Comparison of ENCODE assay signal across 10 cellular contexts in the genomic region with DNA sequence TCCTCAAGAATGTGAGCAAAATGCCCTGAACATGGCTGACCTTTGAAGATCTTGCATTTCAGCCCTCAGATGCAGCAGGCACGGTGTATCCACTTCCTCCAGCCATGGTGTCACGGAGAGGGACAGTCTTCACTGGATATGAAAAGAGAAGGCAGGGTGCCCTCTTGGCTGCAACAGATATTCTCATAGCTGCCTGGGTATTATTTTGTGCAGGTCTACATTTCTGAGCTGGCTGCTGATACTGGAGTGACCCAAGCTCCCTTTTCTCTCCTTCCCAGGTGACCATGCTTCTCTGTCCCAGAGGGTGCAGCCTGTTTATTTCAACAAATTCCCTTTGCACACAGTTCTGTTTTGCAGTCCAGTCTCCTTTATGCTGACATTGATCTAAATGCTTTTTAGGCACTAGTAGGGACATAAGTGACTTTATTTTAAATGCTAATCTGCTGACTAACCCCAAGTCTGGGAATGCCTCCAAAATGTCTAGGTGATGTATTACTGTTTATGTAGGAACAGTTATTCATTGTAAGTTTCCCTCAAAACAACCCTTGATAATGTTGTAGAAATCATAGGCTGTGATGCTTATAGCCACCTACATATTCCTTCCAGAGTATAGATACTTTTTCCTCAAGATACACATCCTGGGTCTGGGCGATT. TPM values are rescaled to one million over a fixed set of nuclear protein-coding genes. Genes with fewer than 3 reads are reported as not detected.
DNase-seq lines count a peak whose midpoint lies in the region; ATAC-seq and TF ChIP-seq lines count a peak whose summit lies in the region.
"Had no signal": no experiment of that assay in that cellular context is flagged by ENCODE, and none has a peak within 500 bp of the region (broad histone marks: within the 10 kb centered on the region; RNA-seq: fewer than 3 reads in every experiment).

No MANE protein-coding gene starts in this region.

- H3K9me3 ChIP-seq in mucosa of descending colon = no peaks in the 10 kb centered on the region

- DNase-seq in EL (peak; percentile 93), foreskin fibroblast (peak; percentile 83 to 91), sciatic nerve (ENCODE audit: low spot score) (no peak), mucosa of descending colon (no peak), SKM-1 (lab: John Stamatoyannopoulos, UW; ENCODE audit: unreplicated experiment) (no peak), LoVo (ENCODE audit: low spot score) (no peak)
- DNase-seq: activated CD4-positive, alpha-beta T cell treated with anti-CD3 and anti-CD28 coated beads, Interleukin-2, amount 50 U/mL, for 1 hour; NCI-H69 had no signal

- intact Hi-C loops in sciatic nerve (cut with DNase I) (no loop called here), mucosa of descending colon (cut with DNase I, micrococcal nuclease) (no loop called here)

- H3K4me1 ChIP-seq in mucosa of descending colon (ENCODE audit: low read depth) = no peaks in the 10 kb centered on the region

- no peaks in the 10 kb centered on the region for H3K36me3 ChIP-seq in mucosa of descending colon (ENCODE audit: low read depth)

- TF ChIP-seq CTCF in foreskin fibroblast (IDR thresholded peaks at IDR 0.05; ENCODE audit: low read depth, low read length) = no peak
- TF ChIP-seq CTCF in mucosa of descending colon (IDR thresholded peaks at IDR 0.05) = no peak

- ATAC-seq in SK-N-SH treated with all-trans-retinoic acid at 6 μM for 48 hours (peak; percentile 72), sciatic nerve (peak; percentile 26), mucosa of descending colon (no peak), GM18511 (IDR thresholded peaks at IDR 0.05; ENCODE audit: unreplicated experiment) (no peak)

- H3K4me3 ChIP-seq in foreskin fibroblast (ENCODE audit: low read depth in 1 of 2, low read length in 2 of 2) = peak overlapping the region; percentile 4 to 18
- H3K4me3 ChIP-seq in mucosa of descending colon = no peak overlapping the region

TF ChIP-seq in SK-N-SH treated with all-trans-retinoic acid at 6 μM for 48 hours, 23 proteins besides CTCF, POLR2A, EP300 and RAD21:
- TF ChIP-seq, protein P1, sequence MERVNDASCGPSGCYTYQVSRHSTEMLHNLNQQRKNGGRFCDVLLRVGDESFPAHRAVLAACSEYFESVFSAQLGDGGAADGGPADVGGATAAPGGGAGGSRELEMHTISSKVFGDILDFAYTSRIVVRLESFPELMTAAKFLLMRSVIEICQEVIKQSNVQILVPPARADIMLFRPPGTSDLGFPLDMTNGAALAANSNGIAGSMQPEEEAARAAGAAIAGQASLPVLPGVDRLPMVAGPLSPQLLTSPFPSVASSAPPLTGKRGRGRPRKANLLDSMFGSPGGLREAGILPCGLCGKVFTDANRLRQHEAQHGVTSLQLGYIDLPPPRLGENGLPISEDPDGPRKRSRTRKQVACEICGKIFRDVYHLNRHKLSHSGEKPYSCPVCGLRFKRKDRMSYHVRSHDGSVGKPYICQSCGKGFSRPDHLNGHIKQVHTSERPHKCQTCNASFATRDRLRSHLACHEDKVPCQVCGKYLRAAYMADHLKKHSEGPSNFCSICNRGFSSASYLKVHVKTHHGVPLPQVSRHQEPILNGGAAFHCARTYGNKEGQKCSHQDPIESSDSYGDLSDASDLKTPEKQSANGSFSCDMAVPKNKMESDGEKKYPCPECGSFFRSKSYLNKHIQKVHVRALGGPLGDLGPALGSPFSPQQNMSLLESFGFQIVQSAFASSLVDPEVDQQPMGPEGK (CRISPR knock-in tag; IDR thresholded peaks at IDR 0.05; ENCODE audit: borderline replicate concordance) = peak; percentile 70; the same call in 1 of the 2 replicates
- TF ChIP-seq TOX (CRISPR knock-in tag; IDR thresholded peaks at IDR 0.05; ENCODE audit: borderline replicate concordance) (0 out of 2 replicates have a peak, but pooled peaks have one; percentile 66), ISL1 (CRISPR knock-in tag; IDR thresholded peaks at IDR 0.05) (peak; percentile 96), TCF4 (CRISPR knock-in tag; IDR thresholded peaks at IDR 0.05; ENCODE audit: borderline replicate concordance) (no peak)

RNA-seq across cellular contexts. Expression of gene PYGL, which starts 17.4 kb away (rescaled TPM):
- total RNA-seq in sciatic nerve = 72.1 TPM
- 10 to 100 TPM; 31.0 to 43.7 (median 41.4) TPM for total RNA-seq in mucosa of descending colon

Comparison
In these comparisons a context has a peak if more than half of its experiments do, and no peak if none do; other contexts are left out.
1. DNase-seq: peak in EL (single experiment) and foreskin fibroblast (2 of 2); none in sciatic nerve (single experiment), mucosa of descending colon (0 of 3), SKM-1 (single experiment) and LoVo (single experiment).
2. ATAC-seq: peak in SK-N-SH treated with all-trans-retinoic acid at 6 μM for 48 hours (single experiment) and sciatic nerve (single experiment); none in mucosa of descending colon (single experiment) and GM18511 (single experiment).